Comparison of ENCODE assay signal across 25 cellular contexts in the genomic region with DNA sequence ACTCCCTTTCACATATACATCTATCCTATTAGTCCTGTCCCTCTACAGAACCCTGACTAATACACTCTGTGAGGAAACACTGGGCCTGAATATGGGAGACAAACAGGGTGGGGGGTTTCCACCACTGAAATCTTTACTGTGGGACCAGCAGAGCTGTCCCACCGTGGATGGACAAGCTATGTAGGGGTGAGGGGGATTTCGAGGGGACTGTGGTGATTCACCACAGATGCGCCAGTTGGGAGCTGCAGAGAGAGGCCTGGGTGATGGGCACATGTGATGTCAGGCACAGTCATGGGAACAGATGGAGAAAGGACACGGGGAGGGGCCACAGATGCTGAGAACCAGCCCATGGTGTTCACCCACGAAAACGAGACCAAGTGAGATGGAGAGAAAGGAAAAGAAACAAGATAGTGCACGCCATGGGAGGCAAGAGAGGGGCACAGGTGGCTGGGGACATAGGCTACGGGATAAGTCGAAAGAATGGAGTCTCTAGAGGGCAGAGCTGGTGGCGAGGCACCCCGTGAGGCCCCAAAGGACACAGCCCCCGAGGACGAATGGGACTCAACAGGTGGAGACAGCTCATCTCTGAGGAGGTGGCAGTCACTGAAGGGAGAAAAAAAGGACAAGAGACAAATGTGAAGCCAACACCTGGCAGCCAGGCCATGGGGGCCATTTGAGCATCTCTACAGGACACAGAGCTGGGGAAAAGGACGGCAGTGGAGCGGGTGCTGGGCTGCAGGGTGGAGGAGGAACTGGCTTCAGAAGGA. TPM values are rescaled to one million over a fixed set of nuclear protein-coding genes. Genes with fewer than 3 reads are reported as not detected.
DNase-seq lines count a peak whose midpoint lies in the region; ATAC-seq, FAIRE-seq and TF ChIP-seq lines count a peak whose summit lies in the region.
"Had no signal": no experiment of that assay in that cellular context is flagged by ENCODE, and none has a peak within 500 bp of the region (broad histone marks: within the 10 kb centered on the region; RNA-seq: fewer than 3 reads in every experiment).

No MANE protein-coding gene starts in this region.

- no peak overlapping the region for H2BK5ac ChIP-seq in H1 (ENCODE audit: low read depth, low read length)

- peaks cover 0 to 4% (median 0%) of the 10 kb centered on the region in 4 experiments; a peak in 5 of 7 replicates for H3K4me1 ChIP-seq in H1 (replicated peaks in 1 of 4; ENCODE audit: control insufficient read depth in 3 of 4, insufficient read depth in 4 of 4, low read length in 3 of 4)

- no peaks in the 10 kb centered on the region for H3K9me3 ChIP-seq in H1 (ENCODE audit: insufficient read depth in 2 of 2, low read depth in 1 of 2, low read length in 1 of 2)

- no peak overlapping the region for H3K56ac ChIP-seq in H1 (replicated peaks; ENCODE audit: insufficient read length, low read depth, low read length)

- no peak for FAIRE-seq in H1 (lab: Jason Lieb, UNC)
- FAIRE-seq: A204.1 had no signal

- H3K79me2 ChIP-seq in H1 (ENCODE audit: control insufficient read depth in 1 of 2, insufficient read depth in 2 of 2, low read length in 2 of 2) = peaks cover 0 to 20% of the 10 kb centered on the region in 2 experiments; a peak in 2 of 4 replicates

- H2AK5ac ChIP-seq in H1 (ENCODE audit: low read depth, low read length) = no peak overlapping the region

- H4K91ac ChIP-seq in H1 (replicated peaks; ENCODE audit: insufficient read length, low read length) = no peak overlapping the region

- ATAC-seq in activated CD8-positive, alpha-beta memory T cell treated with anti-CD3 and anti-CD28 coated beads, Interleukin-2, amount 10 ng/mL, durations not matched to agents 7 days and 5 days = no peak
- ATAC-seq in HG03097 (IDR thresholded peaks at IDR 0.05; ENCODE audit: low FRiP score, unreplicated experiment) (no peak), HG03571 (IDR thresholded peaks at IDR 0.05; ENCODE audit: unreplicated experiment) (no peak)
- ATAC-seq: sciatic nerve; stimulated activated naive CD8-positive, alpha-beta T cell treated with anti-CD3 and anti-CD28 coated beads, Interleukin-15, Interleukin-2, amounts not matched to agents 100 U/mL and 50 U/mL, for 24 hours had no signal

- no peak overlapping the region for H3K9ac ChIP-seq in H1 (replicated peaks in 1 of 4; ENCODE audit: extremely low read depth in 1 of 4, low read depth in 3 of 4, low read length in 3 of 4)
- H3K9ac ChIP-seq: parathyroid adenoma had no signal

- no peak for TF ChIP-seq POLR2A in H1 (IDR thresholded peaks at IDR 0.05; ENCODE audit: control extremely low read depth in 1 of 2, low read depth in 2 of 2, low read length in 2 of 2)

- no peak overlapping the region for H2BK20ac ChIP-seq in H1 (ENCODE audit: low read length)

- TF ChIP-seq RAD21 in H1 (IDR thresholded peaks at IDR 0.05 in 1 of 2, conservative IDR thresholded peaks at IDR 0.05 in 1 of 2; ENCODE audit: low read depth in 2 of 2, low read length in 2 of 2) = no peak

- no peaks in the 10 kb centered on the region for H3K23me2 ChIP-seq in H1 (ENCODE audit: low read depth, low read length)

- H3K4me2 ChIP-seq in H1 (ENCODE audit: insufficient read depth in 1 of 2, low read depth in 2 of 2, low read length in 2 of 2) = no peak overlapping the region

- no peak overlapping the region for H2BK12ac ChIP-seq in H1 (ENCODE audit: low read depth, low read length)

- no peaks in the 10 kb centered on the region for H3K9me3 Mint-ChIP-seq in activated CD8-positive, alpha-beta memory T cell treated with anti-CD3 and anti-CD28 coated beads, Interleukin-2, amount 10 ng/mL, durations not matched to agents 7 days and 5 days (ENCODE audit: low read depth)
- H3K9me3 Mint-ChIP-seq in osteocyte (ENCODE audit: unreplicated experiment) = no peaks in the 10 kb centered on the region

- H4K20me1 ChIP-seq in H1 (replicated peaks in 1 of 2; ENCODE audit: control insufficient read depth in 1 of 2, insufficient read depth in 2 of 2, low read length in 2 of 2) = peaks cover 0 to 13% of the 10 kb centered on the region in 2 experiments

- H3K4ac ChIP-seq in H1 (replicated peaks; ENCODE audit: insufficient read length, low read depth, low read length) = no peak overlapping the region

- H3K4me3 Mint-ChIP-seq in activated CD8-positive, alpha-beta memory T cell treated with anti-CD3 and anti-CD28 coated beads, Interleukin-2, amount 10 ng/mL, durations not matched to agents 7 days and 5 days = no peak overlapping the region
- no peak overlapping the region for H3K4me3 Mint-ChIP-seq in osteocyte (ENCODE audit: unreplicated experiment)

- H3K27ac ChIP-seq in H1 (ENCODE audit: low read depth, low read length) = no peak overlapping the region
- H3K27ac ChIP-seq: HL-60, parathyroid adenoma had no signal

- H3K79me1 ChIP-seq in H1 (ENCODE audit: low read depth, low read length) = peaks cover 2% of the 10 kb centered on the region

- WGBS in H1 (ENCODE audit: extremely low coverage in 1 of 2, insufficient coverage in 1 of 2, insufficient read length in 1 of 2, insufficient replicate concordance in 2 of 2, low coverage in 1 of 2, low lambda C conversion rate in 2 of 2, missing lambda C conversion rate in 1 of 2), 2 experiments = 91% methylated on average over 15 of the region's 15 CpGs; no CpG with 5 or more reads in 1 of the 2 experiments

- no peaks in the 10 kb centered on the region for H3K27me3 Mint-ChIP-seq in activated CD8-positive, alpha-beta memory T cell treated with anti-CD3 and anti-CD28 coated beads, Interleukin-2, amount 10 ng/mL, durations not matched to agents 7 days and 5 days
- H3K27me3 Mint-ChIP-seq in osteocyte (ENCODE audit: unreplicated experiment) = no peaks in the 10 kb centered on the region

- no peak overlapping the region for H2BK120ac ChIP-seq in H1 (replicated peaks; ENCODE audit: low read depth, low read length)

- no peak overlapping the region for H2BK15ac ChIP-seq in H1 (ENCODE audit: low read length)

- H2AFZ ChIP-seq in H1 (ENCODE audit: low read length) = no peak overlapping the region
- H2AFZ ChIP-seq: parathyroid adenoma had no signal

- POLR2A ChIA-PET in H1 (lab: Charles Lee; ENCODE audit: partially characterized antibody) = interaction anchor here (1.1 kb wide), 1 partner anchor 8 kb away, joined by 3 read pairs; no protein-coding TSS in a partner anchor

- H3K36me3 Mint-ChIP-seq in activated CD8-positive, alpha-beta memory T cell treated with anti-CD3 and anti-CD28 coated beads, Interleukin-2, amount 10 ng/mL, durations not matched to agents 7 days and 5 days = no peaks in the 10 kb centered on the region
- H3K36me3 Mint-ChIP-seq in osteocyte (ENCODE audit: unreplicated experiment) = peaks cover 7% of the 10 kb centered on the region

- peak; percentile 28 for DNase-seq in activated CD8-positive, alpha-beta memory T cell treated with anti-CD3 and anti-CD28 coated beads, Interleukin-2, amount 10 ng/mL, durations not matched to agents 7 days and 5 days
- no peak for DNase-seq in activated CD8-positive, alpha-beta memory T cell treated with anti-CD3 and anti-CD28 coated beads, Interleukin-2, amount 50 U/mL, for 48 hours
- DNase-seq in H1 (ENCODE audit: low read depth in 1 of 2, low spot score in 2 of 2) (no peak), osteocyte (ENCODE audit: extremely low spot score, unreplicated experiment) (peak; percentile 59), ureter (ENCODE audit: low spot score) (peak; percentile 22), NOMO-1 treated with DMSO at 0.1 percent for 48 hours (lab: John Stamatoyannopoulos, UW; ENCODE audit: unreplicated experiment) (no peak)
- DNase-seq: activated effector memory CD4-positive, alpha-beta T cell treated with anti-CD3 and anti-CD28 coated beads, Interleukin-2, amount 50 U/mL, for 16 hours; adrenal gland; effector CD8-positive, alpha-beta T cell; EL; GOT3; hippocampal formation; islet precursor cell; MV-4-11; NCI-H2029 treated with DMSO at 0.1 percent for 48 hours; NK-92 treated with Interleukin-12 subunit alpha and Interleukin-12 subunit beta, amount 100 ng/mL, for 24 hours; RPMI8226; stimulated activated CD4-positive, alpha-beta T cell treated with anti-CD3 and anti-CD28 coated beads, Interleukin-1b, Interleukin-23, amount 100 ng/mL, for 48 hours; stimulated activated naive CD8-positive, alpha-beta T cell treated with anti-CD3 and anti-CD28 coated beads, Interleukin-15, Interleukin-2, amounts not matched to agents 100 U/mL and 50 U/mL, for 24 hours had no signal

- H3K27ac Mint-ChIP-seq in activated CD8-positive, alpha-beta memory T cell treated with anti-CD3 and anti-CD28 coated beads, Interleukin-2, amount 10 ng/mL, durations not matched to agents 7 days and 5 days = no peak overlapping the region
- peak overlapping the region; percentile 90 for H3K27ac Mint-ChIP-seq in osteocyte (ENCODE audit: unreplicated experiment)

- CTCF ChIA-PET in activated CD8-positive, alpha-beta memory T cell treated with anti-CD3 and anti-CD28 coated beads, Interleukin-2, amount 10 ng/mL, durations not matched to agents 7 days and 5 days (lab: Charles Lee) = no interaction called here
- CTCF ChIA-PET in H1 (lab: Charles Lee; ENCODE audit: partially characterized antibody) = no interaction called here

- peak overlapping the region; percentile 38 for H4K8ac ChIP-seq in H1 (ENCODE audit: extremely low read depth, insufficient read depth, low read length)

- no peaks in the 10 kb centered on the region for H3K4me1 Mint-ChIP-seq in activated CD8-positive, alpha-beta memory T cell treated with anti-CD3 and anti-CD28 coated beads, Interleukin-2, amount 10 ng/mL, durations not matched to agents 7 days and 5 days
- H3K4me1 Mint-ChIP-seq in osteocyte (ENCODE audit: unreplicated experiment) = peaks cover 74% of the 10 kb centered on the region

- H3K36me3 ChIP-seq in H1 (ENCODE audit: control insufficient read depth in 2 of 4, insufficient read depth in 4 of 4, low read length in 3 of 4) = no peaks in the 10 kb centered on the region
- H3K36me3 ChIP-seq: adrenal gland had no signal

- no peak overlapping the region for H4K5ac ChIP-seq in H1 (ENCODE audit: insufficient read length, low read depth, low read length)

- TF ChIP-seq CTCF in H1 (IDR thresholded peaks at IDR 0.05; ENCODE audit: control extremely low read depth in 1 of 3, insufficient read depth in 1 of 3, low read depth in 1 of 3, low read length in 3 of 3) (no peak), osteocyte (IDR thresholded peaks at IDR 0.05) (no peak)

- no peak overlapping the region for H3K4me3 ChIP-seq in H1 (ENCODE audit: extremely low read depth in 1 of 4, insufficient read depth in 2 of 4, low read depth in 3 of 4, low read length in 4 of 4)
- H3K4me3 ChIP-seq: adrenal gland had no signal

- no peak overlapping the region for H3K14ac ChIP-seq in H1 (ENCODE audit: insufficient read length)

- no peaks in the 10 kb centered on the region for H3K27me3 ChIP-seq in H1 (replicated peaks in 1 of 4; ENCODE audit: control insufficient read depth in 3 of 4, extremely low read depth in 1 of 4, insufficient read depth in 3 of 4, low read length in 3 of 4)
- H3K27me3 ChIP-seq: adrenal gland had no signal

- H3K18ac ChIP-seq in H1 (ENCODE audit: extremely low read depth, low read length) = no peak overlapping the region

- no peak overlapping the region for H3K23ac ChIP-seq in H1 (ENCODE audit: insufficient read length)

- TF ChIP-seq EP300 in H1 (IDR thresholded peaks at IDR 0.05; ENCODE audit: borderline replicate concordance in 1 of 2, low read depth in 2 of 2, low read length in 2 of 2) = no peak

RNA-seq across cellular contexts. Expression of a gene that starts 10.4 kb away (rescaled TPM):
- total RNA-seq in activated CD8-positive, alpha-beta memory T cell treated with anti-CD3 and anti-CD28 coated beads, Interleukin-2, amount 10 ng/mL, durations not matched to agents 7 days and 5 days = under 1 TPM; 0.14 to 0.29 TPM
- total RNA-seq in H1 (2021; fragmentation: NEBNext Ultra II Directional; extraction: Animal tissue kit (Norgen Biotek cat#: 25700)) = 0.34 and 0.97 TPM in 2 replicates
- polyA plus RNA-seq in H1 (2011; rRNA removed) = 0.23 TPM in 1 of 2 replicates, not detected in the other
- 0.12 TPM for polyA plus RNA-seq in H1 (2011; cell fraction: cytosol; rRNA removed)
- polyA plus RNA-seq in H1 (2011; cell fraction: nucleus; rRNA removed) = 0.30 TPM
- 0.51 to 0.72 TPM (median 0.62 TPM) in 4 replicates for polyA plus RNA-seq in H1 (2012, experiment 1 of 2)
- polyA plus RNA-seq in H1 (2012, experiment 2 of 2) = 0.14 TPM
- 0.16 TPM for polyA plus RNA-seq in H1 (2013, experiment 1 of 2)
- polyA plus RNA-seq in H1 (2013, experiment 2 of 2) = 0.18 TPM
- 2.4 and 2.5 TPM in 2 replicates for polyA minus RNA-seq in H1 (2011; rRNA and poly(A)+ RNA removed)
- not detected for polyA minus RNA-seq in H1 (2011; cell fraction: cytosol; rRNA and poly(A)+ RNA removed)
- polyA minus RNA-seq in H1 (2011; cell fraction: nucleus; rRNA and poly(A)+ RNA removed) = 7.8 TPM
- 2.5 and 3.6 TPM in 2 replicates for total RNA-seq in osteocyte
- 7.8 TPM for total RNA-seq in ureter

RNA-seq across cellular contexts. Expression of a gene that starts 30.1 kb away (rescaled TPM):
- 1 to 10 TPM; 4.5 to 5.4 TPM for total RNA-seq in activated CD8-positive, alpha-beta memory T cell treated with anti-CD3 and anti-CD28 coated beads, Interleukin-2, amount 10 ng/mL, durations not matched to agents 7 days and 5 days
- total RNA-seq in H1 (2021; fragmentation: NEBNext Ultra II Directional; extraction: Animal tissue kit (Norgen Biotek cat#: 25700)) = 24.4 and 25.7 TPM in 2 replicates
- 8.8 and 13.8 TPM in 2 replicates for polyA plus RNA-seq in H1 (2011; rRNA removed)
- 12.1 TPM for polyA plus RNA-seq in H1 (2011; cell fraction: cytosol; rRNA removed)
- polyA plus RNA-seq in H1 (2011; cell fraction: nucleus; rRNA removed) = 22.2 TPM
- 12.7 to 16.1 TPM (median 13.3 TPM) in 4 replicates for polyA plus RNA-seq in H1 (2012, experiment 1 of 2)
- polyA plus RNA-seq in H1 (2012, experiment 2 of 2) = 7.8 TPM
- 9.1 TPM for polyA plus RNA-seq in H1 (2013, experiment 1 of 2)
- polyA plus RNA-seq in H1 (2013, experiment 2 of 2) = 8.6 TPM
- 22.4 and 29.4 TPM in 2 replicates for polyA minus RNA-seq in H1 (2011; rRNA and poly(A)+ RNA removed)
- 9.8 TPM for polyA minus RNA-seq in H1 (2011; cell fraction: cytosol; rRNA and poly(A)+ RNA removed)
- polyA minus RNA-seq in H1 (2011; cell fraction: nucleus; rRNA and poly(A)+ RNA removed) = 37.0 TPM
- total RNA-seq in osteocyte (89.9 and 102 TPM in 2 replicates), ureter (85.3 TPM)

Comparison
In these comparisons a context has a peak if more than half of its experiments do, and no peak if none do; other contexts are left out.
1. DNase-seq: peak in activated CD8-positive, alpha-beta memory T cell treated with anti-CD3 and anti-CD28 coated beads, Interleukin-2, amount 10 ng/mL, durations not matched to agents 7 days and 5 days (single experiment), osteocyte (single experiment) and ureter (single experiment); none in activated CD8-positive, alpha-beta memory T cell treated with anti-CD3 and anti-CD28 coated beads, Interleukin-2, amount 50 U/mL, for 48 hours (single experiment), H1 (0 of 2) and NOMO-1 treated with DMSO at 0.1 percent for 48 hours (single experiment).